In the genomic region with DNA sequence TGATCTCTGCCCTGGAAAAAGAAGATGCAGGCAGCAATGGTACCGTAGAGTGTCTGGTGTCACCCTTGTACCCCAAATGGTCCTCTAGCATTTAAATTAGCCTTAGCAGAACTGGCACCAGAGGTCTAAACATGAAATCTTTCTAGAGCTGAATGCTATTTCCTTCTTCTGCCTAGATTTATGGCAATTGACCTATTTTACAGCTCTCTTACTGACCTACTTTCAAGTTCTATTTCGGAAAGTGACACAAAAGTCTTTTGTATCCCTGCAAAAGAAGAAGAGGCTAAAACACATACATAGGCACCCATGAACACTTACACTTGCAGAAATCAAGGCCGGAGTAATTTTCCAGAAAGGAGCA, we compare ENCODE assay signal across 1 cellular context.
TF ChIP-seq lines count a peak whose summit lies in the region.

No MANE protein-coding gene starts in this region.

TF ChIP-seq in IMR-90, 13 proteins besides CTCF, POLR2A, EP300 and RAD21:
- TF ChIP-seq ELK1 (IDR thresholded peaks at IDR 0.05; ENCODE audit: borderline replicate concordance, low read depth, low read length) (no peak), BHLHE40 (IDR thresholded peaks at IDR 0.05; ENCODE audit: low read depth, low read length) (no peak), MXI1 (IDR thresholded peaks at IDR 0.05; ENCODE audit: borderline replicate concordance, low read depth, low read length) (no peak), SMC3 (IDR thresholded peaks at IDR 0.05; ENCODE audit: low read depth, low read length) (no peak)
